ENCODE assay signal across 8 cellular contexts in the genomic region with DNA sequence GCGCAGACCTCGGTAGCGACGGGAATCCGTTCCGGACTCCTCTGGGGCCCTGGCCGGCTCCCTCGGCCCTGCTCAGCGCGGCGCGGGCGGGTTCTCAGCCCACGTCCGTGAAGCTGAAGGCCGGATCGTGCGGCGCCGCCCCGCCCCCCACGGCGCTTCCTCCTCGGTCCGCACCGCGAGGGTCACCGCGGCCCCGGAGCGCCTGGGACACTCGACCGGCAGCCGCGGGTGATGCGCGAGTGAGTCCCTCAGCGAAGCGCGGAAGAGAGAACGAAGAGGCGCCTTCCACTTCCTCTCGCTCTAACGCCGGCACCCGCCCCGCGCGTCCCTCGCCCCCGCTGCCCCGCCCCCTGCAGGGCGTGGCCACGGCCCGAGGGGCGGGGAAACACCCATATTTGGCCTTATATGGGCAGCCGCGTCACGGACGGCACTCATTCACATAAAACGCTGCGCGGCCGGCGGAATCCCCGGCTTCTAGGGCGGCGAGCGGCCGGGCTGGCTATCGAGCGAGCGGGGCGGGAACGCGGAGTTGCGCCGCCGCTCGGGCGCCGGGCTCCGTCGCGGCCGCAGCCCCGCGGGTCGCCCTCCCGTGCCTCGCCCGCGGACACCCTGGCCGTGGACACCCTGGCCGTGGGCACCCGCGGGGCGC. TPM values are rescaled to one million over a fixed set of nuclear protein-coding genes. Genes with fewer than 3 reads are reported as not detected.
DNase-seq lines count a peak whose midpoint lies in the region; ATAC-seq lines count a peak whose summit lies in the region.

TSS of gene DUSP5 (plus strand) at position 470 of the 649 bp plus-strand sequence. CDS start 215 bp downstream, outside the sequence.

- peak; percentile 56 for ATAC-seq in GM21381 (IDR thresholded peaks at IDR 0.05; ENCODE audit: unreplicated experiment)

- DNase-seq in DMS 273 (lab: John Stamatoyannopoulos, UW; ENCODE audit: unreplicated experiment) (peak; percentile 96), HUDEP-2 (lab: John Stamatoyannopoulos, UW; ENCODE audit: unreplicated experiment in 76 of 76) (peak in 73 of 76 experiments; percentile 8 to 96 (median 84)), OCI-M2 (lab: John Stamatoyannopoulos, UW; ENCODE audit: unreplicated experiment) (peak; percentile 19), activated T-cell treated with anti-CD3 and anti-CD28 coated beads for 48 hours (ENCODE audit: low read depth) (peak; percentile 98), epithelial cell of prostate (ENCODE audit: low read depth, low spot score) (peak; percentile 70), mucosa of gallbladder (ENCODE audit: low spot score) (peak; percentile 96)
- DNase-seq in stimulated activated CD8-positive, alpha-beta memory T cell treated with anti-CD3 and anti-CD28 coated beads, Interleukin-4, amount 100 ng/mL, for 24 hours (ENCODE audit: low read depth): peak; percentile 86

- peak within 1 kb of the TSS; percentile 96 for H3K27ac ChIP-seq in epithelial cell of prostate

RNA-seq across cellular contexts. Expression of gene DUSP5, which starts in this region (rescaled TPM):
- 15.9 TPM for total RNA-seq in mucosa of gallbladder

Comparison
In these comparisons a context has a peak if more than half of its experiments do, and no peak if none do; other contexts are left out.
1. Peak in every context shown above with its lines: DNase-seq, ATAC-seq and H3K27ac ChIP-seq.
2. DNase-seq: peak in every context shown above with its lines; median percentile 98 in activated T-cell treated with anti-CD3 and anti-CD28 coated beads for 48 hours; 96 in DMS 273; 96 in mucosa of gallbladder; 86 in stimulated activated CD8-positive, alpha-beta memory T cell treated with anti-CD3 and anti-CD28 coated beads, Interleukin-4, amount 100 ng/mL, for 24 hours; 84 in HUDEP-2; 70 in epithelial cell of prostate; 19 in OCI-M2.